ENCODE assay signal across 9 cellular contexts in the genomic region with DNA sequence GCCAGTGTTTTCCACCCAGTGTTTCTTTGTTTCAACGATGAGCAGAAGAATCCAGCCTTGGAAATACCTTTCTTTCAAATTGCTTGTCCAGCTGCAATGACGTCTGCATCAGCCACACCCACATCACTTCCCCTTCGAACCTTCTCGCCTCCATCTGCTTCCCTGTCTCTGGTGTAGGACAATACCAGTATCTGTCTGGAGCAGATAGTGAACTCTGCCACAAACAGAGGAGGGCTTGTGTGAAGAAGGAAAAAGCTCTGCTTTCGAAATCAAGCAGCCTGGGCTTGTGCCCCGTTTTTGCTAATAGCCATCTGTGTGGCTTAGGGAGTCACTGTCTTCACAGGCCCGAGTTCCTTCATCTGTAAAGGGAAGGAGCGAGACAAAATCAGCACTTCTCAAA.
A peak's percentile ranks its signal among the peaks of the same experiment; 100 is the strongest.
DNase-seq lines count a peak whose midpoint lies in the region; ATAC-seq and TF ChIP-seq lines count a peak whose summit lies in the region.
"Had no signal": no experiment of that assay in that cellular context is flagged by ENCODE, and none has a peak within 500 bp of the region (broad histone marks: within the 10 kb centered on the region; RNA-seq: fewer than 3 reads in every experiment).

No MANE protein-coding gene starts in this region.

- H3K4me2 ChIP-seq in OCI-LY7 (ENCODE audit: low read length): peak overlapping the region; percentile 40

- ATAC-seq in GM21526 (IDR thresholded peaks at IDR 0.05; ENCODE audit: low FRiP score, unreplicated experiment) (no peak), HG03342 (IDR thresholded peaks at IDR 0.05; ENCODE audit: unreplicated experiment) (no peak)
- ATAC-seq: Panc1 had no signal

- TF ChIP-seq CTCF in OCI-LY7 (conservative IDR thresholded peaks at IDR 0.05; ENCODE audit: low read length) (no peak), esophagus muscularis mucosa (IDR thresholded peaks at IDR 0.05) (no peak), nephron progenitor cell (IDR thresholded peaks at IDR 0.05) (no peak)

- POLR2A ChIA-PET in OCI-LY7 (lab: Charles Lee): interaction anchor here (0.6 to 2.5 kb wide), 17 partner anchors 11 to 306 kb away, joined by 3 to 20 read pairs (median 4); no protein-coding TSS in a partner anchor

- H3K4me1 ChIP-seq in OCI-LY7 (ENCODE audit: insufficient read depth, low read length, poor library complexity, severe bottlenecking) (peaks cover 69% of the 10 kb centered on the region), esophagus muscularis mucosa (peaks cover 24 to 42% (median 38%) of the 10 kb centered on the region in 4 donors)

- no peaks in the 10 kb centered on the region for H3K9me2 ChIP-seq in OCI-LY7 (ENCODE audit: insufficient read depth, low read length)

- H3K36me3 Mint-ChIP-seq in nephron progenitor cell (ENCODE audit: low read depth): no peaks in the 10 kb centered on the region

- BruUV-seq in OCI-LY7 (replicated peaks; lab: Mats Ljungman, UMichigan): no TSS peak

- TF ChIP-seq POLR2A in esophagus muscularis mucosa (IDR thresholded peaks at IDR 0.05; ENCODE audit: low read depth): no peak

- H2AFZ ChIP-seq in OCI-LY7 (ENCODE audit: low read length): peak overlapping the region; percentile 75

- CTCF ChIA-PET in OCI-LY7 (lab: Charles Lee; ENCODE audit: unreplicated experiment): interaction anchor here (0.6 to 1.0 kb wide), 2 partner anchors 10 to 83 kb away, joined by 3 to 4 read pairs; no protein-coding TSS in a partner anchor

- H3K9me3 ChIP-seq in OCI-LY7 (ENCODE audit: low read length): peaks cover 5% of the 10 kb centered on the region; the same call in 1 of the 2 replicates
- no peaks in the 10 kb centered on the region for H3K9me3 ChIP-seq in esophagus muscularis mucosa

- H3K27me3 ChIP-seq in esophagus muscularis mucosa: no peaks in the 10 kb centered on the region

- H3K27me3 Mint-ChIP-seq in nephron progenitor cell (ENCODE audit: low read depth, poor library complexity): peaks cover 6% of the 10 kb centered on the region

- whole genome bisulfite sequencing in esophagus muscularis mucosa: 47% methylated on average over 8 of the region's 8 CpGs

- H3K27ac ChIP-seq in OCI-LY7 (ENCODE audit: low read depth, low read length, poor library complexity, severe bottlenecking) (peak overlapping the region; percentile 4), esophagus muscularis mucosa (replicated peaks in 1 of 4) (peak overlapping the region; percentile 49 to 69 (median 58))

- no peaks in the 10 kb centered on the region for H4K20me1 ChIP-seq in OCI-LY7 (ENCODE audit: insufficient read depth, low read length)

- peaks cover 50% of the 10 kb centered on the region for H3K4me1 Mint-ChIP-seq in nephron progenitor cell

- intact Hi-C loops in OCI-LY7 (cut with micrococcal nuclease; ENCODE audit: unreplicated experiment): loop anchor here (5.0 kb wide), 1 partner anchor 130 kb away; no protein-coding TSS in a partner anchor
- intact Hi-C loops in esophagus muscularis mucosa (cut with DNase I): loop anchor here (10.0 kb wide), 1 partner anchor 113 kb away; no protein-coding TSS in a partner anchor

- peaks cover 7% of the 10 kb centered on the region for H3K9me3 Mint-ChIP-seq in nephron progenitor cell

- H3K4me3 Mint-ChIP-seq in nephron progenitor cell: no peak overlapping the region

- no peak for TF ChIP-seq EP300 in esophagus muscularis mucosa (IDR thresholded peaks at IDR 0.05)

- peak overlapping the region; percentile 1 for H3K4me3 ChIP-seq in OCI-LY7 (ENCODE audit: low read depth, low read length, poor library complexity, severe bottlenecking)
- H3K4me3 ChIP-seq in esophagus muscularis mucosa: no peak overlapping the region

- DNase-seq in C1 segment of cervical spinal cord (lab: John Stamatoyannopoulos, UW) (peak in 12 of 14 donors; percentile 4 to 80 (median 64)), OCI-LY7 (ENCODE audit: low spot score) (peak; percentile 56), esophagus muscularis mucosa (ENCODE audit: extremely low spot score) (no peak), nephron progenitor cell (no peak), SW 1271 (lab: John Stamatoyannopoulos, UW) (no peak), NCI-H1436 treated with DMSO at 0.1 percent for 48 hours (lab: John Stamatoyannopoulos, UW) (no peak)

- H3K27ac Mint-ChIP-seq in nephron progenitor cell: peak overlapping the region; percentile 91

- no peaks in the 10 kb centered on the region for H3K79me2 ChIP-seq in OCI-LY7 (ENCODE audit: insufficient read depth, low read depth, low read length)

- H3K36me3 ChIP-seq in OCI-LY7 (ENCODE audit: insufficient read depth, low read length) (no peaks in the 10 kb centered on the region), esophagus muscularis mucosa (no peaks in the 10 kb centered on the region)

Comparison
In these comparisons a context has a peak if more than half of its experiments do, and no peak if none do; other contexts are left out.
1. DNase-seq: peak in C1 segment of cervical spinal cord (12 of 14) and OCI-LY7 (single experiment); none in esophagus muscularis mucosa (single experiment), nephron progenitor cell (single experiment), SW 1271 (0 of 2) and NCI-H1436 treated with DMSO at 0.1 percent for 48 hours (single experiment).